19 cellular contexts compared by ENCODE assay signal in genomic region chr9:122212473-122213004, GRCh38. TPM values are rescaled to one million over a fixed set of nuclear protein-coding genes. Genes with fewer than 3 reads are reported as not detected.
A peak's percentile ranks its signal among the peaks of the same experiment; 100 is the strongest.
DNase-seq lines count a peak whose midpoint lies in the region; ATAC-seq, FAIRE-seq and TF ChIP-seq lines count a peak whose summit lies in the region.
"Had no signal": no experiment of that assay in that cellular context is flagged by ENCODE, and none has a peak within 500 bp of the region (broad histone marks: within the 10 kb centered on the region; RNA-seq: fewer than 3 reads in every experiment).

No MANE protein-coding gene starts in this region.

- H4K91ac ChIP-seq in IMR-90 (ENCODE audit: insufficient read depth, low read depth, low read length) (no peak overlapping the region), neuronal stem cell (ENCODE audit: low read depth, low read length, poor library complexity) (no peak overlapping the region)

- H2AK5ac ChIP-seq in IMR-90 (ENCODE audit: low read depth, low read length) (no peak overlapping the region), neuronal stem cell (ENCODE audit: low read depth, low read length) (no peak overlapping the region)

- no peaks in the 10 kb centered on the region for H3K36me3 Mint-ChIP-seq in activated CD4-positive, alpha-beta T cell treated with anti-CD3 and anti-CD28 coated beads, Interleukin-2, amount 10 ng/mL, durations not matched to agents 7 days and 5 days (ENCODE audit: low read depth)

- ATAC-seq in IMR-90 (ENCODE audit: low read depth): no peak
- ATAC-seq in K562: no peak
- no peak for ATAC-seq in HG02885 (IDR thresholded peaks at IDR 0.05; ENCODE audit: poor library complexity, unreplicated experiment)

- peak overlapping the region; percentile 28 for H3K4me3 Mint-ChIP-seq in activated CD4-positive, alpha-beta T cell treated with anti-CD3 and anti-CD28 coated beads, Interleukin-2, amount 10 ng/mL, durations not matched to agents 7 days and 5 days

- H3K9ac ChIP-seq in IMR-90 (ENCODE audit: low read depth, low read length) (no peak overlapping the region), K562 (ENCODE audit: insufficient read depth in 1 of 2, low read depth in 2 of 2, low read length in 2 of 2) (peak overlapping the region; percentile 64 to 95), neuronal stem cell (ENCODE audit: low read depth, low read length, poor library complexity) (no peak overlapping the region)

- H3K27ac ChIP-seq in IMR-90 (ENCODE audit: insufficient read depth, low read length): no peak overlapping the region
- no peak overlapping the region; the same call in 2 of the 3 replicates for H3K27ac ChIP-seq in K562 (ENCODE audit: extremely low read depth, low read depth, low read length)
- H3K27ac ChIP-seq in neuronal stem cell (replicated peaks; ENCODE audit: low read length): no peak overlapping the region
- H3K27ac ChIP-seq: neutrophil, right atrium auricular region, stomach, uterus had no signal

- TF ChIP-seq EP300 in K562 (IDR thresholded peaks at IDR 0.05; ENCODE audit: low read length): no peak

- CTCF ChIA-PET in activated CD4-positive, alpha-beta T cell treated with anti-CD3 and anti-CD28 coated beads, Interleukin-2, amount 10 ng/mL, durations not matched to agents 7 days and 5 days (lab: Charles Lee): interaction anchor here (0.6 kb wide), 1 partner anchor 194 kb away, joined by 3 read pairs; no protein-coding TSS in a partner anchor
- CTCF ChIA-PET in IMR-90 (lab: Yijun Ruan, JAX): no interaction called here
- CTCF ChIA-PET in K562 (lab: Yijun Ruan, JAX; ENCODE audit: low intra/inter-chr PET ratio): no interaction called here

- H3K4me3 ChIP-seq in IMR-90 (ENCODE audit: insufficient read depth, low read depth, low read length) (no peak overlapping the region), K562 (peak overlapping the region; percentile 58), neuronal stem cell (ENCODE audit: low read length in 2 of 2) (no peak overlapping the region)
- H3K4me3 ChIP-seq: right atrium auricular region, uterus had no signal

- H3K23ac ChIP-seq in IMR-90 (ENCODE audit: low read depth, low read length) (no peak overlapping the region), neuronal stem cell (ENCODE audit: low read depth, low read length, poor library complexity) (peak overlapping the region; percentile 32)

- no peak overlapping the region for H3K27ac Mint-ChIP-seq in activated CD4-positive, alpha-beta T cell treated with anti-CD3 and anti-CD28 coated beads, Interleukin-2, amount 10 ng/mL, durations not matched to agents 7 days and 5 days

- WGBS in IMR-90 (ENCODE audit: extremely low coverage in 2 of 2, insufficient read length in 1 of 2), 2 experiments: 76% methylated on average over 5 of the region's 7 CpGs; no CpG with 5 or more reads in 1 of the 2 experiments
- WGBS in K562 (ENCODE audit: insufficient coverage, low coverage, missing lambda C conversion rate): 29% methylated on average over 6 of the region's 7 CpGs
- no CpG with 5 or more reads among the region's 7 CpGs for WGBS in neuronal stem cell (ENCODE audit: extremely low coverage in 2 of 2, insufficient read length in 2 of 2, insufficient replicate concordance in 1 of 2), 2 donors

- H3K36me3 ChIP-seq in IMR-90 (ENCODE audit: control insufficient read depth, insufficient read depth, low read length): no peaks in the 10 kb centered on the region
- H3K36me3 ChIP-seq in K562 (ENCODE audit: control insufficient read depth, insufficient read depth, low read length): peaks cover 27% of the 10 kb centered on the region; the same call in 1 of the 3 replicates
- no peaks in the 10 kb centered on the region for H3K36me3 ChIP-seq in neuronal stem cell (replicated peaks in 1 of 2; ENCODE audit: control insufficient read depth in 2 of 2, insufficient read depth in 2 of 2, low read length in 2 of 2)
- H3K36me3 ChIP-seq: neutrophil, right atrium auricular region, stomach, uterus had no signal

- H2BK15ac ChIP-seq in IMR-90 (ENCODE audit: low read depth, low read length) (no peak overlapping the region), neuronal stem cell (ENCODE audit: low read length) (no peak overlapping the region)

- H3K4me1 ChIP-seq in IMR-90 (ENCODE audit: control insufficient read depth, insufficient read depth, low read length): peaks cover 4% of the 10 kb centered on the region; the same call in 1 of the 2 replicates
- H3K4me1 ChIP-seq in K562 (replicated peaks in 1 of 2; ENCODE audit: control insufficient read depth in 2 of 2, insufficient read depth in 2 of 2, low read length in 2 of 2): peaks cover 22 to 31% of the 10 kb centered on the region in 2 experiments; a peak in 4 of 5 replicates
- peaks cover 0 to 4% of the 10 kb centered on the region in 2 donors for H3K4me1 ChIP-seq in neuronal stem cell (ENCODE audit: control insufficient read depth in 2 of 2, insufficient read depth in 1 of 2, low read depth in 1 of 2, low read length in 2 of 2)

- FAIRE-seq in K562 (lab: Jason Lieb, UNC): peak; percentile 70
- FAIRE-seq: GM19239 had no signal

- dilution Hi-C loops in IMR-90 (cut with HindIII; ENCODE audit: low sequenced_read_pairs, unreplicated experiment): no loop called here

- no peaks in the 10 kb centered on the region for H3K9me1 ChIP-seq in IMR-90 (ENCODE audit: insufficient read depth, low read length)
- H3K9me1 ChIP-seq in K562 (ENCODE audit: control insufficient read depth, insufficient read depth, low read length): no peaks in the 10 kb centered on the region

- no peaks in the 10 kb centered on the region for H3K79me1 ChIP-seq in IMR-90 (ENCODE audit: low read depth in 1 of 2, low read length in 2 of 2)
- H3K79me1 ChIP-seq in neuronal stem cell (ENCODE audit: low read depth, low read length): peaks cover 3% of the 10 kb centered on the region

- peaks cover 8% of the 10 kb centered on the region; the same call in 1 of the 2 replicates for H4K20me1 ChIP-seq in IMR-90 (ENCODE audit: insufficient read depth, low read length)
- no peaks in the 10 kb centered on the region for H4K20me1 ChIP-seq in K562 (replicated peaks; ENCODE audit: control insufficient read depth, insufficient read depth, low read length)

- no peak overlapping the region for H4K5ac ChIP-seq in IMR-90 (ENCODE audit: low read depth, low read length)

- BruUV-seq in IMR-90 (replicated peaks; lab: Mats Ljungman, UMichigan) (no TSS peak), K562 (replicated peaks; lab: Mats Ljungman, UMichigan) (no TSS peak)

- intact Hi-C loops in IMR-90 (cut with micrococcal nuclease) (no loop called here), K562 (cut with micrococcal nuclease) (loop anchor here (2.0 to 5.0 kb wide), 2 partner anchors 52 to 55 kb away; partner anchors contain the start of genes MORN5, MRRF, NDUFA8 and RBM18)

- no peak overlapping the region for H3K56ac ChIP-seq in IMR-90 (ENCODE audit: extremely low read depth, insufficient read depth, low read length)

- peaks cover 10% of the 10 kb centered on the region; the same call in 1 of the 2 replicates for H3K9me3 ChIP-seq in IMR-90 (ENCODE audit: control insufficient read depth, insufficient read depth, low read length)
- no peaks in the 10 kb centered on the region for H3K9me3 ChIP-seq in K562 (replicated peaks; ENCODE audit: control insufficient read depth, insufficient read depth, low read depth, low read length)
- peaks cover 2 to 8% of the 10 kb centered on the region in 2 donors for H3K9me3 ChIP-seq in neuronal stem cell (replicated peaks in 1 of 2; ENCODE audit: control insufficient read depth in 2 of 2, insufficient read depth in 1 of 2, low read depth in 1 of 2, low read length in 2 of 2)
- H3K9me3 ChIP-seq: neutrophil, right atrium auricular region, stomach, uterus had no signal

- no peak overlapping the region for H2BK120ac ChIP-seq in IMR-90 (ENCODE audit: low read depth, low read length)
- no peak overlapping the region for H2BK120ac ChIP-seq in neuronal stem cell (ENCODE audit: low read depth, low read length)

- no peak overlapping the region for H2BK5ac ChIP-seq in IMR-90 (ENCODE audit: low read depth, low read length, poor library complexity, severe bottlenecking)
- H2BK5ac ChIP-seq in neuronal stem cell (ENCODE audit: low read length): no peak overlapping the region

- peaks cover 27% of the 10 kb centered on the region for H3K79me2 ChIP-seq in K562 (ENCODE audit: control insufficient read depth, insufficient read depth, low read length)

- H4K8ac ChIP-seq in IMR-90 (ENCODE audit: low read depth in 2 of 2, low read length in 2 of 2) (no peak overlapping the region), neuronal stem cell (ENCODE audit: low read depth, low read length) (no peak overlapping the region)

- H3K4ac ChIP-seq in IMR-90 (ENCODE audit: low read depth, low read length) (no peak overlapping the region), neuronal stem cell (ENCODE audit: low read length) (no peak overlapping the region)

- TF ChIP-seq CTCF in IMR-90 (conservative IDR thresholded peaks at IDR 0.05; ENCODE audit: low read depth, low read length): no peak
- no peak for TF ChIP-seq CTCF in K562 (IDR thresholded peaks at IDR 0.05 in 2 of 3, conservative IDR thresholded peaks at IDR 0.05 in 1 of 3; ENCODE audit: insufficient read depth in 2 of 3, low read depth in 1 of 3, low read length in 3 of 3)

- no peak for DNase-seq in activated CD4-positive, alpha-beta T cell treated with anti-CD3 and anti-CD28 coated beads, Interleukin-2, amount 10 ng/mL, durations not matched to agents 7 days and 5 days
- DNase-seq in activated CD4-positive, alpha-beta T cell treated with anti-CD3 and anti-CD28 coated beads for 4 hours: no peak
- DNase-seq in IMR-90: no peak
- DNase-seq in K562 (ENCODE audit: extremely low read depth in 1 of 4, low spot score in 3 of 4): peak; percentile 31 to 52 (median 37)
- no peak for DNase-seq in neuronal stem cell (ENCODE audit: low spot score)
- DNase-seq in NCI-H226: no peak
- no peak for DNase-seq in KBM-7
- DNase-seq: hypothalamus, NCI-H1436, stomach, T-helper 9 cell, uterus had no signal

- in situ Hi-C loops in IMR-90 (cut with MboI; ENCODE audit: low sequenced_read_pairs) (no loop called here), K562 (cut with MboI) (no loop called here), KBM-7 (cut with MboI; ENCODE audit: low pct_unique_long_range_greater_than_20kb, low sequenced_read_pairs) (no loop called here)

- H3K27me3 ChIP-seq in IMR-90 (ENCODE audit: control insufficient read depth, insufficient read depth, low read length): peaks cover 68% of the 10 kb centered on the region
- H3K27me3 ChIP-seq in K562 (ENCODE audit: control insufficient read depth in 2 of 2, insufficient read depth in 2 of 2, low read length in 2 of 2): no peaks in the 10 kb centered on the region
- peaks cover 33 to 94% (median 61%) of the 10 kb centered on the region in 3 experiments for H3K27me3 ChIP-seq in neuronal stem cell (ENCODE audit: control insufficient read depth in 3 of 3, insufficient read depth in 3 of 3, low read depth in 1 of 3, low read length in 3 of 3)

- TF ChIP-seq POLR2A in IMR-90 (IDR thresholded peaks at IDR 0.05; ENCODE audit: low read depth, low read length): no peak
- no peak for TF ChIP-seq POLR2A in K562 (conservative IDR thresholded peaks at IDR 0.05)

- TF ChIP-seq RAD21 in IMR-90 (IDR thresholded peaks at IDR 0.05; ENCODE audit: low read length) (no peak), K562 (CRISPR knock-in tag; conservative IDR thresholded peaks at IDR 0.05 in 1 of 2, IDR thresholded peaks at IDR 0.05 in 1 of 2) (no peak)

- no peak overlapping the region for H2BK12ac ChIP-seq in neuronal stem cell (ENCODE audit: low read length)

- no peak overlapping the region for H3K14ac ChIP-seq in IMR-90 (replicated peaks; ENCODE audit: low read depth, low read length)
- no peak overlapping the region for H3K14ac ChIP-seq in neuronal stem cell (ENCODE audit: low read length)

- peak overlapping the region; percentile 15 for H2AK9ac ChIP-seq in IMR-90 (replicated peaks; ENCODE audit: low read depth, low read length, poor library complexity)

- H3K18ac ChIP-seq in IMR-90 (ENCODE audit: low read depth, low read length) (no peak overlapping the region), neuronal stem cell (ENCODE audit: low read length) (no peak overlapping the region)

- H3K4me2 ChIP-seq in IMR-90 (ENCODE audit: low read depth, low read length): no peak overlapping the region
- H3K4me2 ChIP-seq in K562 (ENCODE audit: insufficient read depth, low read length): peak overlapping the region; percentile 90
- no peak overlapping the region for H3K4me2 ChIP-seq in neuronal stem cell (ENCODE audit: insufficient read depth, low read length, poor library complexity, severe bottlenecking)

- H2BK20ac ChIP-seq in IMR-90 (ENCODE audit: low read depth, low read length): no peak overlapping the region

- no peaks in the 10 kb centered on the region for H3K9me3 Mint-ChIP-seq in activated CD4-positive, alpha-beta T cell treated with anti-CD3 and anti-CD28 coated beads, Interleukin-2, amount 10 ng/mL, durations not matched to agents 7 days and 5 days

- POLR2A ChIA-PET in activated CD4-positive, alpha-beta T cell treated with anti-CD3 and anti-CD28 coated beads, Interleukin-2, amount 10 ng/mL, durations not matched to agents 7 days and 5 days (lab: Charles Lee): no interaction called here
- POLR2A ChIA-PET in IMR-90 (lab: Charles Lee; ENCODE audit: unreplicated experiment): no interaction called here
- POLR2A ChIA-PET in K562 (lab: Yijun Ruan, JAX): interaction anchor here (0.9 to 1.7 kb wide), 2 partner anchors 9 to 13 kb away, joined by 3 to 4 read pairs; no protein-coding TSS in a partner anchor

- H3K4me1 Mint-ChIP-seq in activated CD4-positive, alpha-beta T cell treated with anti-CD3 and anti-CD28 coated beads, Interleukin-2, amount 10 ng/mL, durations not matched to agents 7 days and 5 days: peaks cover 10% of the 10 kb centered on the region

- H3K27me3 Mint-ChIP-seq in activated CD4-positive, alpha-beta T cell treated with anti-CD3 and anti-CD28 coated beads, Interleukin-2, amount 10 ng/mL, durations not matched to agents 7 days and 5 days: peaks cover 63% of the 10 kb centered on the region

- no peak overlapping the region for H2AFZ ChIP-seq in IMR-90 (replicated peaks; ENCODE audit: low read length, poor library complexity)
- peak overlapping the region; percentile 82 for H2AFZ ChIP-seq in K562 (ENCODE audit: low read depth, low read length)
- H2AFZ ChIP-seq in neuronal stem cell (ENCODE audit: low read length): no peak overlapping the region

RNA-seq across cellular contexts. Expression of gene LHX6, which starts 16.2 kb away (rescaled TPM):
- total RNA-seq in activated CD4-positive, alpha-beta T cell treated with anti-CD3 and anti-CD28 coated beads, Interleukin-2, amount 10 ng/mL, durations not matched to agents 7 days and 5 days: not detected
- total RNA-seq in IMR-90 (2012; rRNA removed) (under 0.01 TPM in 2 replicates), K562 (2014; rRNA removed) (16.3 and 23.8 TPM in 2 replicates), K562 (2014; rRNA removed; fragmentation: Illumina TruSeq; extraction: Trizol) (5.1 and 5.4 TPM in 2 replicates), K562 (2015; rRNA removed; fragmentation: Illumina TruSeq; extraction: Trizol) (7.1 and 8.3 TPM in 2 replicates), K562 (2021) (13.4 and 14.0 TPM in 2 replicates)
- polyA plus RNA-seq in IMR-90 (2012; rRNA removed) (0.05 and 0.17 TPM in 2 replicates), K562 (2011; rRNA removed) (7.9 and 9.4 TPM in 2 replicates), K562 (2014; fragmentation: Illumina TruSeq; extraction: Trizol) (9.5 and 14.8 TPM in 2 replicates), K562 (2014; fragmentation: Nextera tagmentation; extraction: Ambion mirVana) (1 to 10 TPM; 2.8 to 3.4 TPM), K562 (2014; rRNA removed) (12.0 and 20.9 TPM in 2 replicates)
- polyA plus RNA-seq in IMR-90 (2012; cell fraction: cytosol; rRNA removed): 0.01 and 0.11 TPM in 2 replicates
- 0.09 and 0.21 TPM in 2 replicates for polyA plus RNA-seq in IMR-90 (2012; cell fraction: nucleus; rRNA removed; ENCODE audit: low replicate concordance)
- total RNA-seq in K562 (2011; cell fraction: chromatin; rRNA removed; ENCODE audit: low replicate concordance): 9.0 and 14.1 TPM in 2 replicates
- total RNA-seq in K562 (2011; cell fraction: nucleolus; rRNA removed): 10.5 and 14.0 TPM in 2 replicates
- 10.1 and 17.3 TPM in 2 replicates for total RNA-seq in K562 (2011; cell fraction: nucleoplasm; rRNA removed)
- polyA plus RNA-seq in K562 (2011; cell fraction: cytosol; rRNA removed): 7.8 and 18.0 TPM in 2 replicates
- polyA plus RNA-seq in K562 (2011; cell fraction: nucleus; rRNA removed): 10.5 and 16.5 TPM in 2 replicates
- 5.0 and 9.0 TPM in 2 replicates for polyA plus RNA-seq in K562 (2012)
- 5.1 and 5.6 TPM in 2 replicates for polyA minus RNA-seq in K562 (2011; rRNA and poly(A)+ RNA removed)
- 4.7 and 8.4 TPM in 2 replicates for polyA minus RNA-seq in K562 (2011; cell fraction: cytosol; rRNA and poly(A)+ RNA removed)
- 5.2 and 6.5 TPM in 2 replicates for polyA minus RNA-seq in K562 (2011; cell fraction: nucleus; rRNA and poly(A)+ RNA removed)
- polyA plus RNA-seq in neuronal stem cell (2013, experiment 1 of 2): 0.04 TPM
- polyA plus RNA-seq in neuronal stem cell (2013, experiment 2 of 2): 0.12 TPM
- total RNA-seq: A673, HT-29 had no signal

RNA-seq across cellular contexts. Expression of gene RBM18, which starts 52.1 kb away (rescaled TPM):
- total RNA-seq in activated CD4-positive, alpha-beta T cell treated with anti-CD3 and anti-CD28 coated beads, Interleukin-2, amount 10 ng/mL, durations not matched to agents 7 days and 5 days: 10 to 100 TPM; 21.5 to 23.6 TPM
- total RNA-seq in IMR-90 (2012; rRNA removed) (8.1 and 8.4 TPM in 2 replicates), K562 (2014; rRNA removed) (7.4 and 7.9 TPM in 2 replicates), K562 (2014; rRNA removed; fragmentation: Illumina TruSeq; extraction: Trizol) (24.5 and 25.2 TPM in 2 replicates), K562 (2015; rRNA removed; fragmentation: Illumina TruSeq; extraction: Trizol) (14.6 and 16.3 TPM in 2 replicates), K562 (2021) (34.0 and 36.4 TPM in 2 replicates)
- polyA plus RNA-seq in IMR-90 (2012; rRNA removed) (13.8 and 15.6 TPM in 2 replicates), K562 (2011; rRNA removed) (46.5 and 61.7 TPM in 2 replicates), K562 (2014; fragmentation: Illumina TruSeq; extraction: Trizol) (39.6 and 41.8 TPM in 2 replicates), K562 (2014; fragmentation: Nextera tagmentation; extraction: Ambion mirVana) (10 to 100 TPM; 84.1 to 86.3 TPM), K562 (2014; rRNA removed) (20.0 and 26.5 TPM in 2 replicates)
- 1.8 and 2.6 TPM in 2 replicates for polyA plus RNA-seq in IMR-90 (2012; cell fraction: cytosol; rRNA removed)
- 0.84 and 8.8 TPM in 2 replicates for polyA plus RNA-seq in IMR-90 (2012; cell fraction: nucleus; rRNA removed; ENCODE audit: low replicate concordance)
- total RNA-seq in K562 (2011; cell fraction: chromatin; rRNA removed; ENCODE audit: low replicate concordance): 4.5 and 12.6 TPM in 2 replicates
- total RNA-seq in K562 (2011; cell fraction: nucleolus; rRNA removed): 3.5 and 3.7 TPM in 2 replicates
- 5.8 and 9.0 TPM in 2 replicates for total RNA-seq in K562 (2011; cell fraction: nucleoplasm; rRNA removed)
- polyA plus RNA-seq in K562 (2011; cell fraction: cytosol; rRNA removed): 8.2 and 10.9 TPM in 2 replicates
- 6.1 and 11.3 TPM in 2 replicates for polyA plus RNA-seq in K562 (2011; cell fraction: nucleus; rRNA removed)
- 22.9 and 29.0 TPM in 2 replicates for polyA plus RNA-seq in K562 (2012)
- 29.0 and 32.7 TPM in 2 replicates for polyA minus RNA-seq in K562 (2011; rRNA and poly(A)+ RNA removed)
- 6.8 and 12.9 TPM in 2 replicates for polyA minus RNA-seq in K562 (2011; cell fraction: cytosol; rRNA and poly(A)+ RNA removed)
- 2.4 and 4.9 TPM in 2 replicates for polyA minus RNA-seq in K562 (2011; cell fraction: nucleus; rRNA and poly(A)+ RNA removed)
- polyA plus RNA-seq in neuronal stem cell (2013, experiment 1 of 2): 12.7 TPM
- 12.1 TPM for polyA plus RNA-seq in neuronal stem cell (2013, experiment 2 of 2)

RNA-seq across cellular contexts. Expression of gene MRRF, which starts 52.1 kb away (rescaled TPM):
- 10 to 100 TPM; 34.1 to 35.4 TPM for total RNA-seq in activated CD4-positive, alpha-beta T cell treated with anti-CD3 and anti-CD28 coated beads, Interleukin-2, amount 10 ng/mL, durations not matched to agents 7 days and 5 days
- total RNA-seq in IMR-90 (2012; rRNA removed): 35.8 and 38.0 TPM in 2 replicates
- polyA plus RNA-seq in IMR-90 (2012; rRNA removed): 27.1 and 32.1 TPM in 2 replicates
- polyA plus RNA-seq in IMR-90 (2012; cell fraction: cytosol; rRNA removed): 6.7 and 9.3 TPM in 2 replicates
- 10.8 and 60.6 TPM in 2 replicates for polyA plus RNA-seq in IMR-90 (2012; cell fraction: nucleus; rRNA removed; ENCODE audit: low replicate concordance)
- 118 and 197 TPM in 2 replicates for total RNA-seq in K562 (2011; cell fraction: chromatin; rRNA removed; ENCODE audit: low replicate concordance)
- total RNA-seq in K562 (2011; cell fraction: nucleolus; rRNA removed): 66.7 and 74.3 TPM in 2 replicates
- 91.3 and 97.5 TPM in 2 replicates for total RNA-seq in K562 (2011; cell fraction: nucleoplasm; rRNA removed)
- total RNA-seq in K562 (2014; rRNA removed): 53.6 and 57.9 TPM in 2 replicates
- total RNA-seq in K562 (2014; rRNA removed; fragmentation: Illumina TruSeq; extraction: Trizol): 81.2 and 89.5 TPM in 2 replicates
- total RNA-seq in K562 (2015; rRNA removed; fragmentation: Illumina TruSeq; extraction: Trizol): 65.7 and 70.8 TPM in 2 replicates
- total RNA-seq in K562 (2021): 49.0 and 55.0 TPM in 2 replicates
- polyA plus RNA-seq in K562 (2011; rRNA removed): 101 and 105 TPM in 2 replicates
- polyA plus RNA-seq in K562 (2011; cell fraction: cytosol; rRNA removed): 32.0 and 54.7 TPM in 2 replicates
- 155 and 246 TPM in 2 replicates for polyA plus RNA-seq in K562 (2011; cell fraction: nucleus; rRNA removed)
- 45.7 and 52.4 TPM in 2 replicates for polyA plus RNA-seq in K562 (2012)
- 81.3 and 93.1 TPM in 2 replicates for polyA plus RNA-seq in K562 (2014; fragmentation: Illumina TruSeq; extraction: Trizol)
- 10 to 100 TPM; 78.6 to 95.1 TPM for polyA plus RNA-seq in K562 (2014; fragmentation: Nextera tagmentation; extraction: Ambion mirVana)
- 80.2 and 86.8 TPM in 2 replicates for polyA plus RNA-seq in K562 (2014; rRNA removed)
- 103 and 108 TPM in 2 replicates for polyA minus RNA-seq in K562 (2011; rRNA and poly(A)+ RNA removed)
- polyA minus RNA-seq in K562 (2011; cell fraction: cytosol; rRNA and poly(A)+ RNA removed): 34.3 and 46.7 TPM in 2 replicates
- polyA minus RNA-seq in K562 (2011; cell fraction: nucleus; rRNA and poly(A)+ RNA removed): 56.1 and 91.1 TPM in 2 replicates
- 21.2 TPM for polyA plus RNA-seq in neuronal stem cell (2013, experiment 1 of 2)
- polyA plus RNA-seq in neuronal stem cell (2013, experiment 2 of 2): 23.2 TPM

RNA-seq across cellular contexts. Expression of gene MORN5, which starts 52.8 kb away (rescaled TPM):
- total RNA-seq in activated CD4-positive, alpha-beta T cell treated with anti-CD3 and anti-CD28 coated beads, Interleukin-2, amount 10 ng/mL, durations not matched to agents 7 days and 5 days: not detected
- not detected in 2 replicates for total RNA-seq in IMR-90 (2012; rRNA removed)
- polyA plus RNA-seq in IMR-90 (2012; rRNA removed): not detected in 2 replicates
- polyA plus RNA-seq in IMR-90 (2012; cell fraction: cytosol; rRNA removed): not detected in 2 replicates
- polyA plus RNA-seq in IMR-90 (2012; cell fraction: nucleus; rRNA removed; ENCODE audit: low replicate concordance): not detected in 2 replicates
- not detected in 2 replicates for total RNA-seq in K562 (2011; cell fraction: chromatin; rRNA removed; ENCODE audit: low replicate concordance)
- not detected in 2 replicates for total RNA-seq in K562 (2011; cell fraction: nucleolus; rRNA removed)
- not detected in 2 replicates for total RNA-seq in K562 (2011; cell fraction: nucleoplasm; rRNA removed)
- not detected in 2 replicates for total RNA-seq in K562 (2014; rRNA removed)
- total RNA-seq in K562 (2014; rRNA removed; fragmentation: Illumina TruSeq; extraction: Trizol): not detected in 2 replicates
- total RNA-seq in K562 (2015; rRNA removed; fragmentation: Illumina TruSeq; extraction: Trizol): not detected in 2 replicates
- not detected in 2 replicates for total RNA-seq in K562 (2021)
- not detected in 2 replicates for polyA plus RNA-seq in K562 (2011; rRNA removed)
- not detected in 2 replicates for polyA plus RNA-seq in K562 (2011; cell fraction: cytosol; rRNA removed)
- not detected in 2 replicates for polyA plus RNA-seq in K562 (2011; cell fraction: nucleus; rRNA removed)
- not detected in 2 replicates for polyA plus RNA-seq in K562 (2012)
- not detected in 2 replicates for polyA plus RNA-seq in K562 (2014; fragmentation: Illumina TruSeq; extraction: Trizol)
- polyA plus RNA-seq in K562 (2014; fragmentation: Nextera tagmentation; extraction: Ambion mirVana): not detected
- not detected in 2 replicates for polyA plus RNA-seq in K562 (2014; rRNA removed)
- not detected in 2 replicates for polyA minus RNA-seq in K562 (2011; rRNA and poly(A)+ RNA removed)
- not detected in 2 replicates for polyA minus RNA-seq in K562 (2011; cell fraction: cytosol; rRNA and poly(A)+ RNA removed)
- polyA minus RNA-seq in K562 (2011; cell fraction: nucleus; rRNA and poly(A)+ RNA removed): not detected in 2 replicates
- polyA plus RNA-seq in neuronal stem cell (2013, experiment 1 of 2): 0.61 TPM
- polyA plus RNA-seq in neuronal stem cell (2013, experiment 2 of 2): 1.4 TPM
- total RNA-seq: A673, HT-29, kidney epithelial cell, right atrium auricular region had no signal

RNA-seq across cellular contexts. Expression of gene NDUFA8, which starts 53.0 kb away (rescaled TPM):
- 10 to 100 TPM; 33.7 to 35.9 TPM for total RNA-seq in activated CD4-positive, alpha-beta T cell treated with anti-CD3 and anti-CD28 coated beads, Interleukin-2, amount 10 ng/mL, durations not matched to agents 7 days and 5 days
- total RNA-seq in IMR-90 (2012; rRNA removed): 45.2 and 80.8 TPM in 2 replicates
- polyA plus RNA-seq in IMR-90 (2012; rRNA removed): 98.1 and 103 TPM in 2 replicates
- polyA plus RNA-seq in IMR-90 (2012; cell fraction: cytosol; rRNA removed): 54.5 and 98.8 TPM in 2 replicates
- polyA plus RNA-seq in IMR-90 (2012; cell fraction: nucleus; rRNA removed; ENCODE audit: low replicate concordance): 11.0 and 36.0 TPM in 2 replicates
- 8.5 and 9.1 TPM in 2 replicates for total RNA-seq in K562 (2011; cell fraction: chromatin; rRNA removed; ENCODE audit: low replicate concordance)
- 14.0 and 14.7 TPM in 2 replicates for total RNA-seq in K562 (2011; cell fraction: nucleolus; rRNA removed)
- 15.0 and 20.9 TPM in 2 replicates for total RNA-seq in K562 (2011; cell fraction: nucleoplasm; rRNA removed)
- 105 and 115 TPM in 2 replicates for total RNA-seq in K562 (2014; rRNA removed)
- total RNA-seq in K562 (2014; rRNA removed; fragmentation: Illumina TruSeq; extraction: Trizol): 105 and 114 TPM in 2 replicates
- 122 and 133 TPM in 2 replicates for total RNA-seq in K562 (2015; rRNA removed; fragmentation: Illumina TruSeq; extraction: Trizol)
- 126 and 134 TPM in 2 replicates for total RNA-seq in K562 (2021)
- 135 and 165 TPM in 2 replicates for polyA plus RNA-seq in K562 (2011; rRNA removed)
- 122 and 153 TPM in 2 replicates for polyA plus RNA-seq in K562 (2011; cell fraction: cytosol; rRNA removed)
- 35.7 and 49.8 TPM in 2 replicates for polyA plus RNA-seq in K562 (2011; cell fraction: nucleus; rRNA removed)
- polyA plus RNA-seq in K562 (2012): 157 and 216 TPM in 2 replicates
- polyA plus RNA-seq in K562 (2014; fragmentation: Illumina TruSeq; extraction: Trizol): 198 and 204 TPM in 2 replicates
- polyA plus RNA-seq in K562 (2014; fragmentation: Nextera tagmentation; extraction: Ambion mirVana): 100 to 1,000 TPM; 126 to 189 TPM
- polyA plus RNA-seq in K562 (2014; rRNA removed): 194 and 212 TPM in 2 replicates
- 106 and 126 TPM in 2 replicates for polyA minus RNA-seq in K562 (2011; rRNA and poly(A)+ RNA removed)
- 50.4 and 52.5 TPM in 2 replicates for polyA minus RNA-seq in K562 (2011; cell fraction: cytosol; rRNA and poly(A)+ RNA removed)
- 8.5 and 15.7 TPM in 2 replicates for polyA minus RNA-seq in K562 (2011; cell fraction: nucleus; rRNA and poly(A)+ RNA removed)
- 74.6 TPM for polyA plus RNA-seq in neuronal stem cell (2013, experiment 1 of 2)
- polyA plus RNA-seq in neuronal stem cell (2013, experiment 2 of 2): 76.8 TPM

Comparison
In these comparisons a context has a peak if more than half of its experiments do, and no peak if none do; other contexts are left out.
1. DNase-seq: peak in K562 (4 of 4); none in activated CD4-positive, alpha-beta T cell treated with anti-CD3 and anti-CD28 coated beads, Interleukin-2, amount 10 ng/mL, durations not matched to agents 7 days and 5 days (single experiment), activated CD4-positive, alpha-beta T cell treated with anti-CD3 and anti-CD28 coated beads for 4 hours (0 of 2), IMR-90 (single experiment), neuronal stem cell (single experiment), NCI-H226 (single experiment) and KBM-7 (single experiment).
2. H3K9ac ChIP-seq: peak in K562 (2 of 2); none in IMR-90 (single experiment) and neuronal stem cell (single experiment).